1 cellular context compared by ENCODE assay signal in genomic region chr2:8573234-8573941, GRCh38.
TF ChIP-seq lines count a peak whose summit lies in the region.

No MANE protein-coding gene starts in this region.

TF ChIP-seq in HepG2, 621 proteins besides CTCF, POLR2A, EP300 and RAD21 (continued from another document and continues in another):
- TF ChIP-seq, protein P1, sequence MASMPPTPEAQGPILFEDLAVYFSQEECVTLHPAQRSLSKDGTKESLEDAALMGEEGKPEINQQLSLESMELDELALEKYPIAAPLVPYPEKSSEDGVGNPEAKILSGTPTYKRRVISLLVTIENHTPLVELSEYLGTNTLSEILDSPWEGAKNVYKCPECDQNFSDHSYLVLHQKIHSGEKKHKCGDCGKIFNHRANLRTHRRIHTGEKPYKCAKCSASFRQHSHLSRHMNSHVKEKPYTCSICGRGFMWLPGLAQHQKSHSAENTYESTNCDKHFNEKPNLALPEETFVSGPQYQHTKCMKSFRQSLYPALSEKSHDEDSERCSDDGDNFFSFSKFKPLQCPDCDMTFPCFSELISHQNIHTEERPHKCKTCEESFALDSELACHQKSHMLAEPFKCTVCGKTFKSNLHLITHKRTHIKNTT (CRISPR knock-in tag; IDR thresholded peaks at IDR 0.05), result no peak
- no peak for TF ChIP-seq NFRKB (IDR thresholded peaks at IDR 0.05)
- no peak; the same call in 1 of the 2 replicates for TF ChIP-seq ZNF333 (CRISPR knock-in tag; IDR thresholded peaks at IDR 0.05; ENCODE audit: borderline replicate concordance)
- no peak for TF ChIP-seq NFATC3 (CRISPR knock-in tag; IDR thresholded peaks at IDR 0.05)
- TF ChIP-seq ZNF530 (CRISPR knock-in tag; IDR thresholded peaks at IDR 0.05; ENCODE audit: low read depth), result no peak
- TF ChIP-seq ZNF138 (CRISPR knock-in tag; IDR thresholded peaks at IDR 0.05; ENCODE audit: low read depth), result no peak
- TF ChIP-seq ZNF17 (CRISPR knock-in tag; IDR thresholded peaks at IDR 0.05), result no peak
- no peak; the same call in 1 of the 2 replicates for TF ChIP-seq KDM2A (CRISPR knock-in tag; IDR thresholded peaks at IDR 0.05; ENCODE audit: borderline replicate concordance, low read depth)
- no peak for TF ChIP-seq NBN (conservative IDR thresholded peaks at IDR 0.05)
- TF ChIP-seq HMGA1 (CRISPR knock-in tag; conservative IDR thresholded peaks at IDR 0.05), result no peak
- no peak for TF ChIP-seq IKZF1 (IDR thresholded peaks at IDR 0.05)
- peak; percentile 13; the same call in 1 of the 2 replicates for TF ChIP-seq NCOA2 (CRISPR knock-in tag; IDR thresholded peaks at IDR 0.05)
- no peak; the same call in 1 of the 2 replicates for TF ChIP-seq PAXIP1 (CRISPR knock-in tag; conservative IDR thresholded peaks at IDR 0.05)
- no peak for TF ChIP-seq ZNF335 (CRISPR knock-in tag; IDR thresholded peaks at IDR 0.05)
- no peak for TF ChIP-seq ZNF24 (IDR thresholded peaks at IDR 0.05)
- TF ChIP-seq ZNF10 (CRISPR knock-in tag; IDR thresholded peaks at IDR 0.05; ENCODE audit: borderline replicate concordance, low read depth), result no peak
- 0 out of 2 replicates have a peak, but pooled peaks have one; percentile 16 for TF ChIP-seq STAT5B (CRISPR knock-in tag; IDR thresholded peaks at IDR 0.05)
- no peak for TF ChIP-seq NR1H2 (CRISPR knock-in tag; IDR thresholded peaks at IDR 0.05; ENCODE audit: borderline replicate concordance, low read depth)
- TF ChIP-seq ATF3 (CRISPR knock-in tag; IDR thresholded peaks at IDR 0.05), result peak; percentile 10; the same call in 1 of the 2 replicates
- TF ChIP-seq TFE3 (CRISPR knock-in tag; IDR thresholded peaks at IDR 0.05), result no peak
- TF ChIP-seq SOX13 (IDR thresholded peaks at IDR 0.05), result no peak
- 0 out of 4 replicates have a peak, but pooled peaks of 1 of the 2 experiments have one; percentile 3 for TF ChIP-seq SOX13 (CRISPR knock-in tag; conservative IDR thresholded peaks at IDR 0.05 in 1 of 2, IDR thresholded peaks at IDR 0.05 in 1 of 2)
- TF ChIP-seq, protein P2, sequence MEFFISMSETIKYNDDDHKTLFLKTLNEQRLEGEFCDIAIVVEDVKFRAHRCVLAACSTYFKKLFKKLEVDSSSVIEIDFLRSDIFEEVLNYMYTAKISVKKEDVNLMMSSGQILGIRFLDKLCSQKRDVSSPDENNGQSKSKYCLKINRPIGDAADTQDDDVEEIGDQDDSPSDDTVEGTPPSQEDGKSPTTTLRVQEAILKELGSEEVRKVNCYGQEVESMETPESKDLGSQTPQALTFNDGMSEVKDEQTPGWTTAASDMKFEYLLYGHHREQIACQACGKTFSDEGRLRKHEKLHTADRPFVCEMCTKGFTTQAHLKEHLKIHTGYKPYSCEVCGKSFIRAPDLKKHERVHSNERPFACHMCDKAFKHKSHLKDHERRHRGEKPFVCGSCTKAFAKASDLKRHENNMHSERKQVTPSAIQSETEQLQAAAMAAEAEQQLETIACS (CRISPR knock-in tag; IDR thresholded peaks at IDR 0.05), result no peak
- TF ChIP-seq NR2F6 (IDR thresholded peaks at IDR 0.05), result 0 out of 2 replicates have a peak, but pooled peaks have one; percentile 9
- peak; percentile 38; the same call in 1 of the 2 replicates for TF ChIP-seq NR2F6 (CRISPR knock-in tag; IDR thresholded peaks at IDR 0.05)
- TF ChIP-seq ZNF772 (CRISPR knock-in tag; IDR thresholded peaks at IDR 0.05), result no peak; the same call in 1 of the 2 replicates
- no peak for TF ChIP-seq ZNF615 (CRISPR knock-in tag; IDR thresholded peaks at IDR 0.05; ENCODE audit: borderline replicate concordance)
- TF ChIP-seq HOXA7 (CRISPR knock-in tag; IDR thresholded peaks at IDR 0.05), result no peak
- TF ChIP-seq, protein P3, sequence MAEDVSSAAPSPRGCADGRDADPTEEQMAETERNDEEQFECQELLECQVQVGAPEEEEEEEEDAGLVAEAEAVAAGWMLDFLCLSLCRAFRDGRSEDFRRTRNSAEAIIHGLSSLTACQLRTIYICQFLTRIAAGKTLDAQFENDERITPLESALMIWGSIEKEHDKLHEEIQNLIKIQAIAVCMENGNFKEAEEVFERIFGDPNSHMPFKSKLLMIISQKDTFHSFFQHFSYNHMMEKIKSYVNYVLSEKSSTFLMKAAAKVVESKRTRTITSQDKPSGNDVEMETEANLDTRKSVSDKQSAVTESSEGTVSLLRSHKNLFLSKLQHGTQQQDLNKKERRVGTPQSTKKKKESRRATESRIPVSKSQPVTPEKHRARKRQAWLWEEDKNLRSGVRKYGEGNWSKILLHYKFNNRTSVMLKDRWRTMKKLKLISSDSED (CRISPR knock-in tag; IDR thresholded peaks at IDR 0.05), result no peak
- TF ChIP-seq KMT2A (CRISPR knock-in tag; IDR thresholded peaks at IDR 0.05), result no peak; the same call in 1 of the 2 replicates
- no peak for TF ChIP-seq ZBTB42 (CRISPR knock-in tag; IDR thresholded peaks at IDR 0.05)
- TF ChIP-seq, protein P4, sequence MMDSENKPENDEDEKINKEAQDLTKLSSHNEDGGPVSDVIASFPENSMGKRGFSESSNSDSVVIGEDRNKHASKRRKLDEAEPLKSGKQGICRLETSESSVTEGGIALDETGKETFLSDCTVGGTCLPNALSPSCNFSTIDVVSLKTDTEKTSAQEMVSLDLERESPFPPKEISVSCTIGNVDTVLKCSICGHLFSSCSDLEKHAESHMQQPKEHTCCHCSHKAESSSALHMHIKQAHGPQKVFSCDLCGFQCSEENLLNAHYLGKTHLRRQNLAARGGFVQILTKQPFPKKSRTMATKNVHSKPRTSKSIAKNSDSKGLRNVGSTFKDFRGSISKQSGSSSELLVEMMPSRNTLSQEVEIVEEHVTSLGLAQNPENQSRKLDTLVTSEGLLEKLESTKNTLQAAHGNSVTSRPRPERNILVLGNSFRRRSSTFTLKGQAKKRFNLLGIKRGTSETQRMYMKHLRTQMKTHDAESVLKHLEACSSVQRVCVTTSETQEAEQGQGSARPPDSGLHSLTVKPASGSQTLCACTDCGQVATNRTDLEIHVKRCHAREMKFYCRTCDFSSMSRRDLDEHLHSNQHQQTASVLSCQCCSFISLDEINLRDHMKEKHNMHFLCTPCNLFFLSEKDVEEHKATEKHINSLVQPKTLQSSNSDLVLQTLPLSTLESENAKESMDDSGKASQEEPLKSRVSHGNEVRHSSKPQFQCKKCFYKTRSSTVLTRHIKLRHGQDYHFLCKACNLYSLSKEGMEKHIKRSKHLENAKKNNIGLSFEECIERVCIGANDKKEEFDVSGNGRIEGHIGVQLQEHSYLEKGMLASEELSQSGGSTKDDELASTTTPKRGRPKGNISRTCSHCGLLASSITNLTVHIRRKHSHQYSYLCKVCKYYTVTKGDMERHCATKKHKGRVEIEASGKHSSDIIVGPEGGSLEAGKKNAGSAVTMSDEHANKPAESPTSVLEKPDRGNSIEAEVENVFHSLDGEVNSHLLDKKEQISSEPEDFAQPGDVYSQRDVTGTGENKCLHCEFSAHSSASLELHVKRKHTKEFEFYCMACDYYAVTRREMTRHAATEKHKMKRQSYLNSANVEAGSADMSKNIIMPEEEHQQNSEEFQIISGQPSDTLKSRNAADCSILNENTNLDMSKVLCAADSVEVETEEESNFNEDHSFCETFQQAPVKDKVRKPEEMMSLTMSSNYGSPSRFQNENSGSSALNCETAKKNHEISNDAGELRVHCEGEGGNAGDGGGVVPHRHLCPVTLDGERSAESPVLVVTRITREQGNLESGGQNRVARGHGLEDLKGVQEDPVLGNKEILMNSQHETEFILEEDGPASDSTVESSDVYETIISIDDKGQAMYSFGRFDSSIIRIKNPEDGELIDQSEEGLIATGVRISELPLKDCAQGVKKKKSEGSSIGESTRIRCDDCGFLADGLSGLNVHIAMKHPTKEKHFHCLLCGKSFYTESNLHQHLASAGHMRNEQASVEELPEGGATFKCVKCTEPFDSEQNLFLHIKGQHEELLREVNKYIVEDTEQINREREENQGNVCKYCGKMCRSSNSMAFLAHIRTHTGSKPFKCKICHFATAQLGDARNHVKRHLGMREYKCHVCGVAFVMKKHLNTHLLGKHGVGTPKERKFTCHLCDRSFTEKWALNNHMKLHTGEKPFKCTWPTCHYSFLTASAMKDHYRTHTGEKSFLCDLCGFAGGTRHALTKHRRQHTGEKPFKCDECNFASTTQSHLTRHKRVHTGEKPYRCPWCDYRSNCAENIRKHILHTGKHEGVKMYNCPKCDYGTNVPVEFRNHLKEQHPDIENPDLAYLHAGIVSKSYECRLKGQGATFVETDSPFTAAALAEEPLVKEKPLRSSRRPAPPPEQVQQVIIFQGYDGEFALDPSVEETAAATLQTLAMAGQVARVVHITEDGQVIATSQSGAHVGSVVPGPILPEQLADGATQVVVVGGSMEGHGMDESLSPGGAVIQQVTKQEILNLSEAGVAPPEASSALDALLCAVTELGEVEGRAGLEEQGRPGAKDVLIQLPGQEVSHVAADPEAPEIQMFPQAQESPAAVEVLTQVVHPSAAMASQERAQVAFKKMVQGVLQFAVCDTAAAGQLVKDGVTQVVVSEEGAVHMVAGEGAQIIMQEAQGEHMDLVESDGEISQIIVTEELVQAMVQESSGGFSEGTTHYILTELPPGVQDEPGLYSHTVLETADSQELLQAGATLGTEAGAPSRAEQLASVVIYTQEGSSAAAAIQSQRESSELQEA (CRISPR knock-in tag; IDR thresholded peaks at IDR 0.05; ENCODE audit: not compliant biosample characterization), result no peak
- TF ChIP-seq, protein P5, sequence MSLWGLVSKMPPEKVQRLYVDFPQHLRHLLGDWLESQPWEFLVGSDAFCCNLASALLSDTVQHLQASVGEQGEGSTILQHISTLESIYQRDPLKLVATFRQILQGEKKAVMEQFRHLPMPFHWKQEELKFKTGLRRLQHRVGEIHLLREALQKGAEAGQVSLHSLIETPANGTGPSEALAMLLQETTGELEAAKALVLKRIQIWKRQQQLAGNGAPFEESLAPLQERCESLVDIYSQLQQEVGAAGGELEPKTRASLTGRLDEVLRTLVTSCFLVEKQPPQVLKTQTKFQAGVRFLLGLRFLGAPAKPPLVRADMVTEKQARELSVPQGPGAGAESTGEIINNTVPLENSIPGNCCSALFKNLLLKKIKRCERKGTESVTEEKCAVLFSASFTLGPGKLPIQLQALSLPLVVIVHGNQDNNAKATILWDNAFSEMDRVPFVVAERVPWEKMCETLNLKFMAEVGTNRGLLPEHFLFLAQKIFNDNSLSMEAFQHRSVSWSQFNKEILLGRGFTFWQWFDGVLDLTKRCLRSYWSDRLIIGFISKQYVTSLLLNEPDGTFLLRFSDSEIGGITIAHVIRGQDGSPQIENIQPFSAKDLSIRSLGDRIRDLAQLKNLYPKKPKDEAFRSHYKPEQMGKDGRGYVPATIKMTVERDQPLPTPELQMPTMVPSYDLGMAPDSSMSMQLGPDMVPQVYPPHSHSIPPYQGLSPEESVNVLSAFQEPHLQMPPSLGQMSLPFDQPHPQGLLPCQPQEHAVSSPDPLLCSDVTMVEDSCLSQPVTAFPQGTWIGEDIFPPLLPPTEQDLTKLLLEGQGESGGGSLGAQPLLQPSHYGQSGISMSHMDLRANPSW (CRISPR knock-in tag; IDR thresholded peaks at IDR 0.05; ENCODE audit: borderline replicate concordance), result no peak
- TF ChIP-seq MAFG (CRISPR knock-in tag; IDR thresholded peaks at IDR 0.05), result no peak
- TF ChIP-seq ZFP36 (IDR thresholded peaks at IDR 0.05; ENCODE audit: borderline replicate concordance, low read depth, low read length, partially characterized antibody), result no peak
- no peak for TF ChIP-seq PAX8 (CRISPR knock-in tag; IDR thresholded peaks at IDR 0.05; ENCODE audit: borderline replicate concordance)
- TF ChIP-seq, protein P6, sequence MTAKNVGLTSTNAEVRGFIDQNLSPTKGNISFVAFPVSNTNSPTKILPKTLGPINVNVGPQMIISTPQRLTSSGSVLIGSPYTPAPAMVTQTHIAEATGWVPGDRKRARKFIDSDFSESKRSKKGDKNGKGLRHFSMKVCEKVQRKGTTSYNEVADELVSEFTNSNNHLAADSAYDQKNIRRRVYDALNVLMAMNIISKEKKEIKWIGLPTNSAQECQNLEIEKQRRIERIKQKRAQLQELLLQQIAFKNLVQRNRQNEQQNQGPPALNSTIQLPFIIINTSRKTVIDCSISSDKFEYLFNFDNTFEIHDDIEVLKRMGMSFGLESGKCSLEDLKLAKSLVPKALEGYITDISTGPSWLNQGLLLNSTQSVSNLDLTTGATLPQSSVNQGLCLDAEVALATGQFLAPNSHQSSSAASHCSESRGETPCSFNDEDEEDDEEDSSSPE (CRISPR knock-in tag; IDR thresholded peaks at IDR 0.05), result no peak
- TF ChIP-seq SP5 (CRISPR knock-in tag; IDR thresholded peaks at IDR 0.05; ENCODE audit: borderline replicate concordance, low read depth), result no peak
- no peak for TF ChIP-seq ZSCAN30 (CRISPR knock-in tag; IDR thresholded peaks at IDR 0.05)
- no peak for TF ChIP-seq HCFC1 (IDR thresholded peaks at IDR 0.05; ENCODE audit: low read depth, low read length)
- TF ChIP-seq ZSCAN20 (CRISPR knock-in tag; IDR thresholded peaks at IDR 0.05; ENCODE audit: borderline replicate concordance), result no peak
- no peak for TF ChIP-seq CBX2 (IDR thresholded peaks at IDR 0.05; ENCODE audit: low read depth, low read length)
- TF ChIP-seq CBX2 (CRISPR knock-in tag; IDR thresholded peaks at IDR 0.05; ENCODE audit: low read depth), result no peak
